ENCODE assay signal across 12 cellular contexts in the genomic region with DNA sequence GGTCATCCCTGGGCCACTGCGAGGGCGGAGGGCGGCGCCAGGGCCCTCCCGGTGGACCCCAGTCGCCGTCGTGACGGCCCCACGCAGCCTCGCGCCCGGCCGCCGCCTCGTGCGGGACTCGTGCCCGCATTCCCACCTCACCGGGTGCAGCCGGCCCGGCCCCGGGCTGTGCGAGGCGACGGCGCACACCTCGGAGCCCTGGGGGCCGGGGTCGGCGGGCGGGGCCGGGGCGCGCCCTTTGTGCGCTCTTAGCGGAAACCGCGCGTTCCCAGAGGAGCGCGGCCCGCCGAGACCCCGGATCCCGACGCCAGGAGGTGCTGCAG. TPM values are rescaled to one million over a fixed set of nuclear protein-coding genes. Genes with fewer than 3 reads are reported as not detected.
A peak's percentile ranks its signal among the peaks of the same experiment; 100 is the strongest.
DNase-seq lines count a peak whose midpoint lies in the region; ATAC-seq, FAIRE-seq and TF ChIP-seq lines count a peak whose summit lies in the region.
"Had no signal": no experiment of that assay in that cellular context is flagged by ENCODE, and none has a peak within 500 bp of the region (broad histone marks: within the 10 kb centered on the region; RNA-seq: fewer than 3 reads in every experiment).

No MANE protein-coding gene starts in this region.

- DNase-seq in A549 (ENCODE audit: low read depth in 1 of 2, low spot score in 1 of 2) (no peak), COR-L47 (lab: John Stamatoyannopoulos, UW) (no peak), AG08396 (ENCODE audit: low spot score) (no peak)
- no peak for DNase-seq in effector memory CD8-positive, alpha-beta T cell
- no peak for DNase-seq in activated CD4-positive, alpha-beta memory T cell treated with anti-CD3 and anti-CD28 coated beads for 36 hours
- DNase-seq: NCI-H510A had no signal

- no peak for TF ChIP-seq CTCF in A549 (IDR thresholded peaks at IDR 0.05)
- TF ChIP-seq CTCF in neural cell (IDR thresholded peaks at IDR 0.05; ENCODE audit: poor library complexity, severe bottlenecking), result peak; percentile 42

- ATAC-seq in A549, result no peak
- ATAC-seq in effector memory CD8-positive, alpha-beta T cell (replicated peaks), result no peak
- no peak for ATAC-seq in HG03457 (IDR thresholded peaks at IDR 0.05; ENCODE audit: unreplicated experiment)

- peaks cover 19% of the 10 kb centered on the region; the same call in 2 of the 3 replicates for H3K4me1 ChIP-seq in A549
- peaks cover 49% of the 10 kb centered on the region for H3K4me1 ChIP-seq in HUES48 (ENCODE audit: control insufficient read depth, insufficient read depth, low read length)

- TF ChIP-seq EP300 in A549 (IDR thresholded peaks at IDR 0.05) (no peak), neural cell (conservative IDR thresholded peaks at IDR 0.05; ENCODE audit: poor library complexity, severe bottlenecking) (no peak)

- no peak for TF ChIP-seq POLR2A in A549 (IDR thresholded peaks at IDR 0.05; ENCODE audit: low read length)

- CTCF ChIA-PET in A549 (lab: Yijun Ruan, JAX), result interaction anchor here (2.8 kb wide), 1 partner anchor 465 kb away, joined by 9 read pairs; no protein-coding TSS in a partner anchor
- CTCF ChIA-PET in activated CD4-positive, alpha-beta memory T cell treated with anti-CD3 and anti-CD28 coated beads for 36 hours (lab: Charles Lee), result no interaction called here

- H3K27me3 Mint-ChIP-seq in effector memory CD8-positive, alpha-beta T cell, result peaks cover 72 to 90% of the 10 kb centered on the region in 2 donors
- peaks cover 56% of the 10 kb centered on the region for H3K27me3 Mint-ChIP-seq in activated CD4-positive, alpha-beta memory T cell treated with anti-CD3 and anti-CD28 coated beads for 36 hours

- peak overlapping the region; percentile 75 to 76 for H3K4me3 Mint-ChIP-seq in effector memory CD8-positive, alpha-beta T cell
- no peak overlapping the region for H3K4me3 Mint-ChIP-seq in activated CD4-positive, alpha-beta memory T cell treated with anti-CD3 and anti-CD28 coated beads for 36 hours

- H2AFZ ChIP-seq in neural cell (ENCODE audit: low read depth, low read length), result no peak overlapping the region

- peaks cover 4% of the 10 kb centered on the region for H3K36me3 Mint-ChIP-seq in effector memory CD8-positive, alpha-beta T cell (ENCODE audit: insufficient read depth)
- peaks cover 2% of the 10 kb centered on the region for H3K36me3 Mint-ChIP-seq in activated CD4-positive, alpha-beta memory T cell treated with anti-CD3 and anti-CD28 coated beads for 36 hours

- H3K9me3 Mint-ChIP-seq in effector memory CD8-positive, alpha-beta T cell, result no peaks in the 10 kb centered on the region
- H3K9me3 Mint-ChIP-seq in activated CD4-positive, alpha-beta memory T cell treated with anti-CD3 and anti-CD28 coated beads for 36 hours, result peaks cover 1% of the 10 kb centered on the region
- H3K9me3 Mint-ChIP-seq: central memory CD8-positive, alpha-beta T cell had no signal

- H3K4me1 Mint-ChIP-seq in effector memory CD8-positive, alpha-beta T cell (ENCODE audit: low read depth in 2 of 2), result peaks cover 22 to 30% of the 10 kb centered on the region in 2 donors
- peaks cover 32% of the 10 kb centered on the region for H3K4me1 Mint-ChIP-seq in activated CD4-positive, alpha-beta memory T cell treated with anti-CD3 and anti-CD28 coated beads for 36 hours (ENCODE audit: low read depth)

- H3K9me3 ChIP-seq in A549, result 0 out of 3 replicates have a peak, but pooled peaks cover 3% of the 10 kb centered on the region
- peaks cover 20% of the 10 kb centered on the region for H3K9me3 ChIP-seq in HUES48 (ENCODE audit: control insufficient read depth, insufficient read depth, low read length)
- no peaks in the 10 kb centered on the region for H3K9me3 ChIP-seq in neural cell (ENCODE audit: low read length)
- H3K9me3 ChIP-seq: neutrophil had no signal

- H3F3A ChIP-seq in neural cell (ENCODE audit: insufficient read depth, low read length, poor library complexity, severe bottlenecking), result peaks cover 3% of the 10 kb centered on the region

- WGBS in A549 (ENCODE audit: missing lambda C conversion rate), result 0% methylated on average over 1 of the region's 47 CpGs

- H3K9ac ChIP-seq in HUES48 (ENCODE audit: low read depth, low read length) (peak overlapping the region; percentile 39; the same call in 1 of the 2 replicates), neural cell (ENCODE audit: low read length) (peak overlapping the region; percentile 75)

- POLR2A ChIA-PET in A549 (lab: Yijun Ruan, JAX), result no interaction called here
- POLR2A ChIA-PET in activated CD4-positive, alpha-beta memory T cell treated with anti-CD3 and anti-CD28 coated beads for 36 hours (lab: Charles Lee), result no interaction called here

- intact Hi-C loops in activated CD4-positive, alpha-beta memory T cell treated with anti-CD3 and anti-CD28 coated beads for 36 hours (cut with micrococcal nuclease), result loop anchor here (10.0 kb wide), 3 partner anchors 212 to 502 kb away; no protein-coding TSS in a partner anchor

- H3K27ac Mint-ChIP-seq in effector memory CD8-positive, alpha-beta T cell, result no peak overlapping the region
- H3K27ac Mint-ChIP-seq in activated CD4-positive, alpha-beta memory T cell treated with anti-CD3 and anti-CD28 coated beads for 36 hours, result no peak overlapping the region
- H3K27ac Mint-ChIP-seq: CD14-positive monocyte had no signal

- no peaks in the 10 kb centered on the region for H3K79me2 ChIP-seq in neural cell (replicated peaks; ENCODE audit: insufficient read depth, low read length)

- H3K4me2 ChIP-seq in A549, result peak overlapping the region; percentile 100
- peak overlapping the region; percentile 47 for H3K4me2 ChIP-seq in neural cell (ENCODE audit: low read length)

- H3K9me2 ChIP-seq in neural cell (ENCODE audit: insufficient read depth, low read length), result no peaks in the 10 kb centered on the region

- H3K27ac ChIP-seq in A549 (peak overlapping the region in 1 of 2 experiments; percentile 71; a peak in 2 of 6 replicates), HUES48 (ENCODE audit: low read depth, low read length) (peak overlapping the region; percentile 51), neural cell (ENCODE audit: low read length) (no peak overlapping the region)
- H3K27ac ChIP-seq: neutrophil had no signal

- no peaks in the 10 kb centered on the region for H4K20me1 ChIP-seq in neural cell (ENCODE audit: insufficient read depth)

- no peak for FAIRE-seq in A549 (lab: Jason Lieb, UNC)

- peak overlapping the region; percentile 53; the same call in 2 of the 3 replicates for H3K4me3 ChIP-seq in A549
- H3K4me3 ChIP-seq in HUES48 (ENCODE audit: low read depth, low read length), result peak overlapping the region; percentile 57; the same call in 1 of the 2 replicates
- H3K4me3 ChIP-seq in neural cell (ENCODE audit: low read length), result peak overlapping the region; percentile 74

- TF ChIP-seq RAD21 in A549 (conservative IDR thresholded peaks at IDR 0.05 in 1 of 2, IDR thresholded peaks at IDR 0.05 in 1 of 2), result no peak
- TF ChIP-seq RAD21 in neural cell (conservative IDR thresholded peaks at IDR 0.05), result no peak

- H3K27me3 ChIP-seq in HUES48 (ENCODE audit: control insufficient read depth, insufficient read depth, low read length), result peaks cover 66% of the 10 kb centered on the region
- peaks cover 32% of the 10 kb centered on the region for H3K27me3 ChIP-seq in neural cell (ENCODE audit: insufficient read depth, low read depth, low read length)

- H3K36me3 ChIP-seq in HUES48 (ENCODE audit: control insufficient read depth, insufficient read depth, low read length), result no peaks in the 10 kb centered on the region
- no peaks in the 10 kb centered on the region for H3K36me3 ChIP-seq in neural cell (ENCODE audit: insufficient read depth, low read length)
- H3K36me3 ChIP-seq: neutrophil had no signal

TF ChIP-seq in A549, 52 proteins besides CTCF, POLR2A, EP300 and RAD21 (continues in another document):
- TF ChIP-seq CEBPB (IDR thresholded peaks at IDR 0.05) (no peak), HDAC2 (IDR thresholded peaks at IDR 0.05) (no peak), MAZ (IDR thresholded peaks at IDR 0.05; ENCODE audit: borderline replicate concordance, low read depth, low read length) (no peak)
- TF ChIP-seq, protein P1, sequence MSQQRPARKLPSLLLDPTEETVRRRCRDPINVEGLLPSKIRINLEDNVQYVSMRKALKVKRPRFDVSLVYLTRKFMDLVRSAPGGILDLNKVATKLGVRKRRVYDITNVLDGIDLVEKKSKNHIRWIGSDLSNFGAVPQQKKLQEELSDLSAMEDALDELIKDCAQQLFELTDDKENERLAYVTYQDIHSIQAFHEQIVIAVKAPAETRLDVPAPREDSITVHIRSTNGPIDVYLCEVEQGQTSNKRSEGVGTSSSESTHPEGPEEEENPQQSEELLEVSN (IDR thresholded peaks at IDR 0.05; ENCODE audit: borderline replicate concordance, low read depth), result no peak

TF ChIP-seq in neural cell, 6 proteins besides CTCF, POLR2A, EP300 and RAD21 (continues in another document):
- TF ChIP-seq SMC3 (conservative IDR thresholded peaks at IDR 0.05; ENCODE audit: poor library complexity) (no peak), TAF1 (IDR thresholded peaks at IDR 0.05; ENCODE audit: low read depth) (no peak), EZH2 (IDR thresholded peaks at IDR 0.05; ENCODE audit: borderline replicate concordance, insufficient read depth, low read length, poor library complexity, severe bottlenecking) (no peak)

RNA-seq across cellular contexts. Expression of a gene that starts 5.5 kb away (rescaled TPM):
- 0.04 and 0.05 TPM in 2 replicates for polyA plus RNA-seq in A549 (2011; rRNA removed)
- 0.06 and 0.07 TPM in 2 replicates for polyA plus RNA-seq in A549 (2012; cell fraction: cytosol; rRNA removed)
- polyA plus RNA-seq in A549 (2012; cell fraction: nucleus; rRNA removed), result 0.10 and 0.16 TPM in 2 replicates
- 0.04 to 0.15 TPM (median 0.09 TPM) in 3 replicates for polyA plus RNA-seq in A549 (2017; fragmentation: RNase III; extraction: RNeasy Plus Mini Kit Qiagen cat#74134 plus additional on column Dnase treatment)
- polyA minus RNA-seq in A549 (2011; rRNA and poly(A)+ RNA removed), result not detected in 2 replicates
- polyA plus RNA-seq in neural cell, result 24.6 and 26.1 TPM in 2 replicates
- 25.9 and 26.1 TPM in 2 replicates for polyA minus RNA-seq in neural cell
- under 1 TPM; 0.41 to 0.55 TPM for total RNA-seq in activated CD4-positive, alpha-beta memory T cell treated with anti-CD3 and anti-CD28 coated beads for 36 hours
- polyA plus RNA-seq: CD14-positive monocyte had no signal

RNA-seq across cellular contexts. Expression of a gene that starts 10.2 kb away (rescaled TPM):
- polyA plus RNA-seq in A549 (2011; rRNA removed), result 7.7 and 14.7 TPM in 2 replicates
- 2.3 and 3.0 TPM in 2 replicates for polyA plus RNA-seq in A549 (2012; cell fraction: cytosol; rRNA removed)
- 4.4 and 5.4 TPM in 2 replicates for polyA plus RNA-seq in A549 (2012; cell fraction: nucleus; rRNA removed)
- 7.0 to 7.7 TPM (median 7.3 TPM) in 3 replicates for polyA plus RNA-seq in A549 (2017; fragmentation: RNase III; extraction: RNeasy Plus Mini Kit Qiagen cat#74134 plus additional on column Dnase treatment)
- 21.3 and 23.4 TPM in 2 replicates for polyA minus RNA-seq in A549 (2011; rRNA and poly(A)+ RNA removed)
- 14.1 and 17.9 TPM in 2 replicates for polyA plus RNA-seq in neural cell
- 43.6 and 48.9 TPM in 2 replicates for polyA minus RNA-seq in neural cell
- total RNA-seq in activated CD4-positive, alpha-beta memory T cell treated with anti-CD3 and anti-CD28 coated beads for 36 hours, result 10 to 100 TPM; 18.4 to 20.0 TPM

Comparison
In these comparisons a context has a peak if more than half of its experiments do, and no peak if none do; other contexts are left out.
1. RNA of a gene that starts 5.5 kb away (polyA plus RNA-seq): 24.6 to 26.1 TPM in neural cell; 0.04 to 0.16 TPM in A549; every median in the first group is over 10 times any median in the second.
2. Peak in every context shown above with its lines, with median percentiles within 50 percentile points of each other: H3K4me3 ChIP-seq.